Comparison of ENCODE assay signal across 1 cellular context in the genomic region with DNA sequence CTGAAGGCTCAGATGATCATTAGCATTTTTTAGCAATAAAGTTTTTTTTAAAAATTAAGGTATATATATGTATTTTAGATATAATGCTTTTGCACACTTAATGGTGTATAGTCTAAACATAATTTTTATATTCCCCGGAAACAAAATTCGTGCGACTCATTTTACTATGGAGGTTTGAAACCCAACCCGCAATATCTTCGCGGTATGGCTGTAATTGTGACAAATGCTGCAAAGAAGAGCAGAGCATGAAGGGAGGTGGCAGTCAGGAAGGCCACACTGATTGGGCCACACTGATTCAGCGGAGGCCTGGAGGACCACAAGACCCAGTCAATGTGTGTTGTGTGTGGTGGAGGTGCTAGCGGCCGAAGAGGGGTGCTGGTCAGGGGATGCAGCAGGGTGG.
TF ChIP-seq lines count a peak whose summit lies in the region.

No MANE protein-coding gene starts in this region.

TF ChIP-seq in H1, 55 proteins besides CTCF, POLR2A, EP300 and RAD21:
- TF ChIP-seq CHD2 (IDR thresholded peaks at IDR 0.05; ENCODE audit: low read length) (no peak), RXRA (IDR thresholded peaks at IDR 0.05; ENCODE audit: insufficient read depth, low read depth, low read length) (no peak), BRCA1 (IDR thresholded peaks at IDR 0.05; ENCODE audit: low read depth, low read length) (no peak), CHD1 (IDR thresholded peaks at IDR 0.05; ENCODE audit: low read depth, low read length) (no peak), CBX5 (IDR thresholded peaks at IDR 0.05; ENCODE audit: low read depth, low read length) (no peak), KDM1A (IDR thresholded peaks at IDR 0.05; ENCODE audit: borderline replicate concordance, low read length) (no peak), SUZ12 (IDR thresholded peaks at IDR 0.05; ENCODE audit: low read length) (no peak), TAF7 (optimal IDR thresholded peaks at IDR 0.05; ENCODE audit: borderline replicate concordance, low read depth, low read length) (no peak), RFX5 (IDR thresholded peaks at IDR 0.05; ENCODE audit: borderline replicate concordance, low read depth, low read length) (no peak), RNF2 (IDR thresholded peaks at IDR 0.05; ENCODE audit: borderline replicate concordance, low read depth, low read length, missing control alignments, poor library complexity, severe bottlenecking) (no peak), FOSL1 (IDR thresholded peaks at IDR 0.05; ENCODE audit: insufficient read depth, low read depth, low read length) (no peak), SRF (IDR thresholded peaks at IDR 0.05; ENCODE audit: low read depth, low read length) (no peak), ASH2L (IDR thresholded peaks at IDR 0.05; ENCODE audit: low read length) (no peak), GTF2F1 (IDR thresholded peaks at IDR 0.05; ENCODE audit: borderline replicate concordance, low read depth, low read length) (no peak), SIN3A (conservative IDR thresholded peaks at IDR 0.05 in 1 of 2, IDR thresholded peaks at IDR 0.05 in 1 of 2; ENCODE audit: low read depth in 1 of 2, low read length in 2 of 2) (no peak), ZNF274 (IDR thresholded peaks at IDR 0.05; ENCODE audit: borderline replicate concordance, extremely low read depth, low read length) (no peak), ATF2 (IDR thresholded peaks at IDR 0.05; ENCODE audit: low read length) (no peak), POU5F1 (IDR thresholded peaks at IDR 0.05; ENCODE audit: low read depth, low read length) (no peak)
- TF ChIP-seq, protein P1, sequence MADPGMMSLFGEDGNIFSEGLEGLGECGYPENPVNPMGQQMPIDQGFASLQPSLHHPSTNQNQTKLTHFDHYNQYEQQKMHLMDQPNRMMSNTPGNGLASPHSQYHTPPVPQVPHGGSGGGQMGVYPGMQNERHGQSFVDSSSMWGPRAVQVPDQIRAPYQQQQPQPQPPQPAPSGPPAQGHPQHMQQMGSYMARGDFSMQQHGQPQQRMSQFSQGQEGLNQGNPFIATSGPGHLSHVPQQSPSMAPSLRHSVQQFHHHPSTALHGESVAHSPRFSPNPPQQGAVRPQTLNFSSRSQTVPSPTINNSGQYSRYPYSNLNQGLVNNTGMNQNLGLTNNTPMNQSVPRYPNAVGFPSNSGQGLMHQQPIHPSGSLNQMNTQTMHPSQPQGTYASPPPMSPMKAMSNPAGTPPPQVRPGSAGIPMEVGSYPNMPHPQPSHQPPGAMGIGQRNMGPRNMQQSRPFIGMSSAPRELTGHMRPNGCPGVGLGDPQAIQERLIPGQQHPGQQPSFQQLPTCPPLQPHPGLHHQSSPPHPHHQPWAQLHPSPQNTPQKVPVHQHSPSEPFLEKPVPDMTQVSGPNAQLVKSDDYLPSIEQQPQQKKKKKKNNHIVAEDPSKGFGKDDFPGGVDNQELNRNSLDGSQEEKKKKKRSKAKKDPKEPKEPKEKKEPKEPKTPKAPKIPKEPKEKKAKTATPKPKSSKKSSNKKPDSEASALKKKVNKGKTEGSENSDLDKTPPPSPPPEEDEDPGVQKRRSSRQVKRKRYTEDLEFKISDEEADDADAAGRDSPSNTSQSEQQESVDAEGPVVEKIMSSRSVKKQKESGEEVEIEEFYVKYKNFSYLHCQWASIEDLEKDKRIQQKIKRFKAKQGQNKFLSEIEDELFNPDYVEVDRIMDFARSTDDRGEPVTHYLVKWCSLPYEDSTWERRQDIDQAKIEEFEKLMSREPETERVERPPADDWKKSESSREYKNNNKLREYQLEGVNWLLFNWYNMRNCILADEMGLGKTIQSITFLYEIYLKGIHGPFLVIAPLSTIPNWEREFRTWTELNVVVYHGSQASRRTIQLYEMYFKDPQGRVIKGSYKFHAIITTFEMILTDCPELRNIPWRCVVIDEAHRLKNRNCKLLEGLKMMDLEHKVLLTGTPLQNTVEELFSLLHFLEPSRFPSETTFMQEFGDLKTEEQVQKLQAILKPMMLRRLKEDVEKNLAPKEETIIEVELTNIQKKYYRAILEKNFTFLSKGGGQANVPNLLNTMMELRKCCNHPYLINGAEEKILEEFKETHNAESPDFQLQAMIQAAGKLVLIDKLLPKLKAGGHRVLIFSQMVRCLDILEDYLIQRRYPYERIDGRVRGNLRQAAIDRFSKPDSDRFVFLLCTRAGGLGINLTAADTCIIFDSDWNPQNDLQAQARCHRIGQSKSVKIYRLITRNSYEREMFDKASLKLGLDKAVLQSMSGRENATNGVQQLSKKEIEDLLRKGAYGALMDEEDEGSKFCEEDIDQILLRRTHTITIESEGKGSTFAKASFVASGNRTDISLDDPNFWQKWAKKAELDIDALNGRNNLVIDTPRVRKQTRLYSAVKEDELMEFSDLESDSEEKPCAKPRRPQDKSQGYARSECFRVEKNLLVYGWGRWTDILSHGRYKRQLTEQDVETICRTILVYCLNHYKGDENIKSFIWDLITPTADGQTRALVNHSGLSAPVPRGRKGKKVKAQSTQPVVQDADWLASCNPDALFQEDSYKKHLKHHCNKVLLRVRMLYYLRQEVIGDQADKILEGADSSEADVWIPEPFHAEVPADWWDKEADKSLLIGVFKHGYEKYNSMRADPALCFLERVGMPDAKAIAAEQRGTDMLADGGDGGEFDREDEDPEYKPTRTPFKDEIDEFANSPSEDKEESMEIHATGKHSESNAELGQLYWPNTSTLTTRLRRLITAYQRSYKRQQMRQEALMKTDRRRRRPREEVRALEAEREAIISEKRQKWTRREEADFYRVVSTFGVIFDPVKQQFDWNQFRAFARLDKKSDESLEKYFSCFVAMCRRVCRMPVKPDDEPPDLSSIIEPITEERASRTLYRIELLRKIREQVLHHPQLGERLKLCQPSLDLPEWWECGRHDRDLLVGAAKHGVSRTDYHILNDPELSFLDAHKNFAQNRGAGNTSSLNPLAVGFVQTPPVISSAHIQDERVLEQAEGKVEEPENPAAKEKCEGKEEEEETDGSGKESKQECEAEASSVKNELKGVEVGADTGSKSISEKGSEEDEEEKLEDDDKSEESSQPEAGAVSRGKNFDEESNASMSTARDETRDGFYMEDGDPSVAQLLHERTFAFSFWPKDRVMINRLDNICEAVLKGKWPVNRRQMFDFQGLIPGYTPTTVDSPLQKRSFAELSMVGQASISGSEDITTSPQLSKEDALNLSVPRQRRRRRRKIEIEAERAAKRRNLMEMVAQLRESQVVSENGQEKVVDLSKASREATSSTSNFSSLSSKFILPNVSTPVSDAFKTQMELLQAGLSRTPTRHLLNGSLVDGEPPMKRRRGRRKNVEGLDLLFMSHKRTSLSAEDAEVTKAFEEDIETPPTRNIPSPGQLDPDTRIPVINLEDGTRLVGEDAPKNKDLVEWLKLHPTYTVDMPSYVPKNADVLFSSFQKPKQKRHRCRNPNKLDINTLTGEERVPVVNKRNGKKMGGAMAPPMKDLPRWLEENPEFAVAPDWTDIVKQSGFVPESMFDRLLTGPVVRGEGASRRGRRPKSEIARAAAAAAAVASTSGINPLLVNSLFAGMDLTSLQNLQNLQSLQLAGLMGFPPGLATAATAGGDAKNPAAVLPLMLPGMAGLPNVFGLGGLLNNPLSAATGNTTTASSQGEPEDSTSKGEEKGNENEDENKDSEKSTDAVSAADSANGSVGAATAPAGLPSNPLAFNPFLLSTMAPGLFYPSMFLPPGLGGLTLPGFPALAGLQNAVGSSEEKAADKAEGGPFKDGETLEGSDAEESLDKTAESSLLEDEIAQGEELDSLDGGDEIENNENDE (IDR thresholded peaks at IDR 0.05; ENCODE audit: insufficient replicate concordance, low read length), result no peak
- TF ChIP-seq, protein P2, sequence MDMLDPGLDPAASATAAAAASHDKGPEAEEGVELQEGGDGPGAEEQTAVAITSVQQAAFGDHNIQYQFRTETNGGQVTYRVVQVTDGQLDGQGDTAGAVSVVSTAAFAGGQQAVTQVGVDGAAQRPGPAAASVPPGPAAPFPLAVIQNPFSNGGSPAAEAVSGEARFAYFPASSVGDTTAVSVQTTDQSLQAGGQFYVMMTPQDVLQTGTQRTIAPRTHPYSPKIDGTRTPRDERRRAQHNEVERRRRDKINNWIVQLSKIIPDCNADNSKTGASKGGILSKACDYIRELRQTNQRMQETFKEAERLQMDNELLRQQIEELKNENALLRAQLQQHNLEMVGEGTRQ (IDR thresholded peaks at IDR 0.05; ENCODE audit: low read length), result no peak
